Comparison of ENCODE assay signal across 8 cellular contexts in genomic region chr20:50146214-50146613, GRCh38. TPM values are rescaled to one million over a fixed set of nuclear protein-coding genes. Genes with fewer than 3 reads are reported as not detected.
DNase-seq lines count a peak whose midpoint lies in the region; ATAC-seq and TF ChIP-seq lines count a peak whose summit lies in the region.

No MANE protein-coding gene starts in this region.

- H3K36me3 Mint-ChIP-seq in activated T-cell treated with anti-CD3 and anti-CD28 coated beads, Interleukin-2, amount 50 U/mL, for 4 hours (ENCODE audit: insufficient read depth) = peaks cover 20% of the 10 kb centered on the region
- peaks cover 29% of the 10 kb centered on the region for H3K36me3 Mint-ChIP-seq in activated naive CD8-positive, alpha-beta T cell treated with anti-CD3 and anti-CD28 coated beads for 36 hours

- H3K4me3 Mint-ChIP-seq in activated T-cell treated with anti-CD3 and anti-CD28 coated beads, Interleukin-2, amount 50 U/mL, for 4 hours = peak overlapping the region; percentile 71
- peak overlapping the region; percentile 73 for H3K4me3 Mint-ChIP-seq in activated naive CD8-positive, alpha-beta T cell treated with anti-CD3 and anti-CD28 coated beads for 36 hours

- H3K9me3 Mint-ChIP-seq in activated T-cell treated with anti-CD3 and anti-CD28 coated beads, Interleukin-2, amount 50 U/mL, for 4 hours = no peaks in the 10 kb centered on the region
- no peaks in the 10 kb centered on the region for H3K9me3 Mint-ChIP-seq in activated naive CD8-positive, alpha-beta T cell treated with anti-CD3 and anti-CD28 coated beads for 36 hours

- TF ChIP-seq POLR2A in right lobe of liver (IDR thresholded peaks at IDR 0.05) = no peak
- TF ChIP-seq POLR2A in thyroid gland (IDR thresholded peaks at IDR 0.05) = no peak
- TF ChIP-seq POLR2A in erythroblast (IDR thresholded peaks at IDR 0.05; ENCODE audit: low read length) = no peak

- no peaks in the 10 kb centered on the region for H3K27me3 Mint-ChIP-seq in activated T-cell treated with anti-CD3 and anti-CD28 coated beads, Interleukin-2, amount 50 U/mL, for 4 hours (ENCODE audit: low read depth)
- no peaks in the 10 kb centered on the region for H3K27me3 Mint-ChIP-seq in activated naive CD8-positive, alpha-beta T cell treated with anti-CD3 and anti-CD28 coated beads for 36 hours

- H3K4me3 ChIP-seq in right lobe of liver (no peak overlapping the region), thyroid gland (replicated peaks in 1 of 3) (no peak overlapping the region)

- TF ChIP-seq CTCF in right lobe of liver (IDR thresholded peaks at IDR 0.05) = no peak
- no peak for TF ChIP-seq CTCF in thyroid gland (IDR thresholded peaks at IDR 0.05)
- no peak for TF ChIP-seq CTCF in GM10266 (IDR thresholded peaks at IDR 0.05; ENCODE audit: control insufficient read depth, insufficient read depth, low read depth, missing control alignments)

- no peak for DNase-seq in activated T-cell treated with anti-CD3 and anti-CD28 coated beads, Interleukin-2, amount 50 U/mL, for 4 hours
- DNase-seq in activated T-cell treated with anti-CD3 and anti-CD28 coated beads, Interleukin-2, amount 50 U/mL, for 1 hour = no peak
- DNase-seq in activated naive CD8-positive, alpha-beta T cell treated with anti-CD3 and anti-CD28 coated beads for 36 hours = no peak
- DNase-seq in right lobe of liver (no peak), thyroid gland (no peak), GM10266 (ENCODE audit: extremely low spot score) (no peak), erythroblast (lab: John Stamatoyannopoulos, UW) (no peak), HuH-7.5 (ENCODE audit: low spot score) (no peak)

- ATAC-seq in activated T-cell treated with anti-CD3 and anti-CD28 coated beads, Interleukin-2, amount 50 U/mL, for 4 hours = no peak
- ATAC-seq in right lobe of liver = no peak

- H3K9me3 ChIP-seq in right lobe of liver = no peaks in the 10 kb centered on the region
- H3K9me3 ChIP-seq in thyroid gland = no peaks in the 10 kb centered on the region

- H3K27me3 ChIP-seq in right lobe of liver (no peaks in the 10 kb centered on the region), thyroid gland (no peaks in the 10 kb centered on the region)

- H3K36me3 ChIP-seq in right lobe of liver = peaks cover 0 to 15% (median 6%) of the 10 kb centered on the region in 4 donors
- H3K36me3 ChIP-seq in thyroid gland = peaks cover 15 to 23% of the 10 kb centered on the region in 2 donors

- WGBS in right lobe of liver (ENCODE audit: insufficient coverage, low coverage, low lambda C conversion rate, missing lambda C conversion rate) = 94% methylated on average over 6 of the region's 6 CpGs
- WGBS in thyroid gland, 2 donors = 92 to 94% methylated on average over 6 of the region's 6 CpGs

- H3K27ac Mint-ChIP-seq in activated naive CD8-positive, alpha-beta T cell treated with anti-CD3 and anti-CD28 coated beads for 36 hours = peak overlapping the region; percentile 93

- H3K4me1 Mint-ChIP-seq in activated T-cell treated with anti-CD3 and anti-CD28 coated beads, Interleukin-2, amount 50 U/mL, for 4 hours (ENCODE audit: low read depth) = peaks cover 54% of the 10 kb centered on the region
- H3K4me1 Mint-ChIP-seq in activated naive CD8-positive, alpha-beta T cell treated with anti-CD3 and anti-CD28 coated beads for 36 hours = peaks cover 44% of the 10 kb centered on the region

- H3K4me1 ChIP-seq in right lobe of liver = peaks cover 0 to 45% (median 15%) of the 10 kb centered on the region in 4 donors
- H3K4me1 ChIP-seq in thyroid gland = peaks cover 19 to 61% of the 10 kb centered on the region in 2 donors

- H3K27ac ChIP-seq in right lobe of liver = peak overlapping the region; percentile 10 to 70 (median 65)
- peak overlapping the region in 2 of 3 donors; percentile 52 to 70 for H3K27ac ChIP-seq in thyroid gland

- intact Hi-C loops in right lobe of liver (cut with DNase I) (no loop called here), thyroid gland (cut with DNase I) (loop anchor here (10.0 kb wide), 1 partner anchor 61 kb away; no protein-coding TSS in a partner anchor)

RNA-seq across cellular contexts. Expression of gene PEDS1, which starts 7.3 kb away (rescaled TPM):
- total RNA-seq in activated T-cell treated with anti-CD3 and anti-CD28 coated beads, Interleukin-2, amount 50 U/mL, for 4 hours = 10 to 100 TPM; 21.6 to 22.5 (median 21.9) TPM
- total RNA-seq in activated naive CD8-positive, alpha-beta T cell treated with anti-CD3 and anti-CD28 coated beads for 36 hours = 10 to 100 TPM; 17.4 to 19.3 TPM
- total RNA-seq in right lobe of liver (10 to 100 TPM in 5 of 6 experiments, 1 to 10 TPM in 1; 6.9 to 25.3 (median 13.7) TPM), thyroid gland (10 to 100 TPM; 15.8 to 22.7 (median 19.7) TPM)

RNA-seq across cellular contexts. Expression of gene UBE2V1, which starts 33.3 kb away (rescaled TPM):
- total RNA-seq in activated T-cell treated with anti-CD3 and anti-CD28 coated beads, Interleukin-2, amount 50 U/mL, for 4 hours = 100 to 1,000 TPM; 126 to 144 (median 139) TPM
- 100 to 1,000 TPM; 150 to 156 TPM for total RNA-seq in activated naive CD8-positive, alpha-beta T cell treated with anti-CD3 and anti-CD28 coated beads for 36 hours
- 10 to 100 TPM; 38.2 to 49.4 (median 44.3) TPM for total RNA-seq in right lobe of liver
- 100 to 1,000 TPM in 1 of 4 donors, 10 to 100 TPM in 3; 77.3 to 110 (median 92.3) TPM for total RNA-seq in thyroid gland

RNA-seq across cellular contexts. Expression of gene CEBPB, which starts 44.4 kb away (rescaled TPM):
- 10 to 100 TPM; 32.8 to 36.6 (median 35.2) TPM for total RNA-seq in activated T-cell treated with anti-CD3 and anti-CD28 coated beads, Interleukin-2, amount 50 U/mL, for 4 hours
- 10 to 100 TPM; 36.4 to 37.7 TPM for total RNA-seq in activated naive CD8-positive, alpha-beta T cell treated with anti-CD3 and anti-CD28 coated beads for 36 hours
- 100 to 1,000 TPM; 130 to 182 (median 152) TPM for total RNA-seq in right lobe of liver
- 100 to 1,000 TPM in 3 of 4 donors, 10 to 100 TPM in 1; 61.7 to 132 (median 104) TPM for total RNA-seq in thyroid gland
